ENCODE assay signal across 1 cellular context in genomic region chr14:23177181-23177580, GRCh38.
TF ChIP-seq lines count a peak whose summit lies in the region.

No MANE protein-coding gene starts in this region.

TF ChIP-seq in GM12878, 131 proteins besides CTCF, POLR2A, EP300 and RAD21:
- TF ChIP-seq SIX5 (IDR thresholded peaks at IDR 0.05; ENCODE audit: low read depth, low read length, severe bottlenecking) (no peak), ZBED1 (IDR thresholded peaks at IDR 0.05; ENCODE audit: borderline replicate concordance) (no peak), PRDM15 (CRISPR knock-in tag; IDR thresholded peaks at IDR 0.05) (no peak), E2F4 (IDR thresholded peaks at IDR 0.05; ENCODE audit: low read depth, low read length) (no peak), ZNF384 (IDR thresholded peaks at IDR 0.05; ENCODE audit: borderline replicate concordance, low read depth, low read length) (no peak), ZBTB4 (CRISPR knock-in tag; IDR thresholded peaks at IDR 0.05) (no peak), SMAD5 (IDR thresholded peaks at IDR 0.05; ENCODE audit: low read depth) (no peak), USF2 (IDR thresholded peaks at IDR 0.05; ENCODE audit: borderline replicate concordance, low read depth, low read length) (no peak), FOXM1 (IDR thresholded peaks at IDR 0.05; ENCODE audit: low read depth, low read length) (no peak), PKNOX1 (IDR thresholded peaks at IDR 0.05) (no peak), NKRF (conservative IDR thresholded peaks at IDR 0.05) (no peak), IKZF2 (IDR thresholded peaks at IDR 0.05) (no peak), CBFB (IDR thresholded peaks at IDR 0.05; ENCODE audit: low read depth) (no peak), CHD1 (IDR thresholded peaks at IDR 0.05; ENCODE audit: low read depth, low read length) (no peak), HSF1 (IDR thresholded peaks at IDR 0.05; ENCODE audit: low read depth, low read length) (no peak)
